ENCODE assay signal across 16 cellular contexts in the genomic region with DNA sequence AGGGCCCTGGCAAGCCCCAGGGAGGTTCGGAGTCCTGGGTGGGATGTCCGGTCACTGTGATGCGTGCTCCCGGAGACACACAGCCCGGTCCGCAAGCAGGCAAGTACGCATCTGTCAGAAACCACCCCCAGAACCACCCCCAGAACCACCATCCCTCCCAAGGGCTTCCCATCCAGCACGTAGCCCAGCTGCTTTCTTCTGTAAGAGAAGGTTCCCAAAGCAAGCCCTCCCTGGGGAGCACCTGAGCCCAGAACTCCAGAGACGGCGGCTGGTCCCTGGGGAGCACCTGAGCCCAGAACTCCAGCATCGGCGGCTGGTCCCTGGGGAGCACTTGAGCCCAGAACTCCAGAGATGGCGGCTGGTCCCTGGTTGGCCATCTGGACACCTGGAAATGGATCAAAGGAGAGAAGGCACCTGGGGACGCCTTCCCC. TPM values are rescaled to one million over a fixed set of nuclear protein-coding genes. Genes with fewer than 3 reads are reported as not detected.
DNase-seq lines count a peak whose midpoint lies in the region; ATAC-seq, FAIRE-seq and TF ChIP-seq lines count a peak whose summit lies in the region.
"Had no signal": no experiment of that assay in that cellular context is flagged by ENCODE, and none has a peak within 500 bp of the region (broad histone marks: within the 10 kb centered on the region; RNA-seq: fewer than 3 reads in every experiment).

No MANE protein-coding gene starts in this region.

- peaks cover 0 to 7% of the 10 kb centered on the region in 2 experiments; a peak in 1 of 3 replicates for H3K36me3 ChIP-seq in HEK293 (ENCODE audit: control insufficient read depth in 2 of 2, insufficient read depth in 1 of 2, low read length in 2 of 2)
- H3K36me3 ChIP-seq: upper lobe of right lung had no signal

- CTCF ChIA-PET in activated CD8-positive, alpha-beta memory T cell treated with anti-CD3 and anti-CD28 coated beads, Interleukin-2, amount 10 ng/mL, durations not matched to agents 7 days and 5 days (lab: Charles Lee): interaction anchor here (0.7 to 1.5 kb wide), 3 partner anchors 9 to 12 kb away, joined by 3 to 5 read pairs (median 3); no protein-coding TSS in a partner anchor
- CTCF ChIA-PET in HEK293 (lab: Yijun Ruan, JAX): interaction anchor here (0.7 kb wide), 1 partner anchor 25 kb away, joined by 3 read pairs; no protein-coding TSS in a partner anchor

- peaks cover 37% of the 10 kb centered on the region for H3K4me1 Mint-ChIP-seq in activated CD8-positive, alpha-beta memory T cell treated with anti-CD3 and anti-CD28 coated beads, Interleukin-2, amount 10 ng/mL, durations not matched to agents 7 days and 5 days
- peaks cover 36% of the 10 kb centered on the region for H3K4me1 Mint-ChIP-seq in activated naive CD8-positive, alpha-beta T cell treated with anti-CD3 and anti-CD28 coated beads for 36 hours
- H3K4me1 Mint-ChIP-seq in neural crest cell: peaks cover 21% of the 10 kb centered on the region

- TF ChIP-seq CTCF in HEK293 (tag by site-specific recombination; IDR thresholded peaks at IDR 0.05): no peak
- TF ChIP-seq CTCF in neural crest cell (conservative IDR thresholded peaks at IDR 0.05): no peak

- no peaks in the 10 kb centered on the region for H3K27me3 Mint-ChIP-seq in activated CD8-positive, alpha-beta memory T cell treated with anti-CD3 and anti-CD28 coated beads, Interleukin-2, amount 10 ng/mL, durations not matched to agents 7 days and 5 days
- no peaks in the 10 kb centered on the region for H3K27me3 Mint-ChIP-seq in activated naive CD8-positive, alpha-beta T cell treated with anti-CD3 and anti-CD28 coated beads for 36 hours
- H3K27me3 Mint-ChIP-seq in neural crest cell (ENCODE audit: low read depth): peaks cover 30% of the 10 kb centered on the region

- no peaks in the 10 kb centered on the region for H3K36me3 Mint-ChIP-seq in activated CD8-positive, alpha-beta memory T cell treated with anti-CD3 and anti-CD28 coated beads, Interleukin-2, amount 10 ng/mL, durations not matched to agents 7 days and 5 days
- H3K36me3 Mint-ChIP-seq in activated naive CD8-positive, alpha-beta T cell treated with anti-CD3 and anti-CD28 coated beads for 36 hours: peaks cover 2% of the 10 kb centered on the region
- no peaks in the 10 kb centered on the region for H3K36me3 Mint-ChIP-seq in neural crest cell (ENCODE audit: low read depth)

- POLR2A ChIA-PET in HEK293 (lab: Yijun Ruan, JAX): no interaction called here

- H3K27ac Mint-ChIP-seq in activated CD8-positive, alpha-beta memory T cell treated with anti-CD3 and anti-CD28 coated beads, Interleukin-2, amount 10 ng/mL, durations not matched to agents 7 days and 5 days: peak overlapping the region; percentile 95
- peak overlapping the region; percentile 82 for H3K27ac Mint-ChIP-seq in activated naive CD8-positive, alpha-beta T cell treated with anti-CD3 and anti-CD28 coated beads for 36 hours
- no peak overlapping the region for H3K27ac Mint-ChIP-seq in neural crest cell (ENCODE audit: unreplicated experiment)

- DNase-seq in activated CD8-positive, alpha-beta memory T cell treated with anti-CD3 and anti-CD28 coated beads, Interleukin-2, amount 10 ng/mL, durations not matched to agents 7 days and 5 days: no peak
- no peak for DNase-seq in activated CD8-positive, alpha-beta memory T cell treated with anti-CD3 and anti-CD28 coated beads, Interleukin-2, amount 50 U/mL, for 48 hours
- DNase-seq in activated naive CD8-positive, alpha-beta T cell treated with anti-CD3 and anti-CD28 coated beads for 36 hours: no peak
- no peak for DNase-seq in neural crest cell (ENCODE audit: low read depth, low spot score)
- no peak for DNase-seq in GM19239 (ENCODE audit: insufficient read length, low spot score)
- no peak for DNase-seq in amniotic stem cell (lab: John Stamatoyannopoulos, UW)
- DNase-seq in T-helper 9 cell: no peak
- DNase-seq: activated CD4-positive, alpha-beta T cell treated with anti-CD3 and anti-CD28 coated beads, Interleukin-2, amount 50 U/mL, for 1 hour; activated naive CD4-positive, alpha-beta T cell treated with anti-CD3 and anti-CD28 coated beads, Interleukin-2, amount 50 U/mL, for 16 hours; AML-193; central memory CD4-positive, alpha-beta T cell; SW 1271; upper lobe of right lung had no signal

- no peak overlapping the region for H3K4me3 Mint-ChIP-seq in activated CD8-positive, alpha-beta memory T cell treated with anti-CD3 and anti-CD28 coated beads, Interleukin-2, amount 10 ng/mL, durations not matched to agents 7 days and 5 days
- H3K4me3 Mint-ChIP-seq in activated naive CD8-positive, alpha-beta T cell treated with anti-CD3 and anti-CD28 coated beads for 36 hours: no peak overlapping the region
- H3K4me3 Mint-ChIP-seq in neural crest cell: peak overlapping the region; percentile 72

- H3K4me1 ChIP-seq in HEK293 (ENCODE audit: control insufficient read depth, insufficient read depth, low read length): peaks cover 3% of the 10 kb centered on the region; the same call in 1 of the 2 replicates

- ATAC-seq in activated CD8-positive, alpha-beta memory T cell treated with anti-CD3 and anti-CD28 coated beads, Interleukin-2, amount 10 ng/mL, durations not matched to agents 7 days and 5 days: no peak
- ATAC-seq: upper lobe of right lung had no signal

- no peaks in the 10 kb centered on the region for H3K9me3 ChIP-seq in HEK293 (ENCODE audit: control insufficient read depth, insufficient read depth, low read depth, low read length)
- H3K9me3 ChIP-seq: upper lobe of right lung had no signal

- H3K9me3 Mint-ChIP-seq in activated CD8-positive, alpha-beta memory T cell treated with anti-CD3 and anti-CD28 coated beads, Interleukin-2, amount 10 ng/mL, durations not matched to agents 7 days and 5 days (ENCODE audit: low read depth): no peaks in the 10 kb centered on the region
- H3K9me3 Mint-ChIP-seq in activated naive CD8-positive, alpha-beta T cell treated with anti-CD3 and anti-CD28 coated beads for 36 hours: no peaks in the 10 kb centered on the region
- no peaks in the 10 kb centered on the region for H3K9me3 Mint-ChIP-seq in neural crest cell

- H3K4me3 ChIP-seq in HEK293 (ENCODE audit: low read depth, low read length): no peak overlapping the region
- H3K4me3 ChIP-seq: upper lobe of right lung had no signal

- FAIRE-seq in GM19239 (lab: Jason Lieb, UNC): no peak
- FAIRE-seq: endothelial cell of umbilical vein, G401.6 had no signal

- no peak overlapping the region for H3K27ac ChIP-seq in HEK293 (ENCODE audit: extremely low read depth, low read depth, low read length)
- H3K27ac ChIP-seq: upper lobe of right lung had no signal

TF ChIP-seq in HEK293, 187 proteins besides CTCF, POLR2A, EP300 and RAD21:
- TF ChIP-seq SP2 (tag by site-specific recombination; IDR thresholded peaks at IDR 0.05) (no peak), ZNF791 (tag by site-specific recombination; IDR thresholded peaks at IDR 0.05) (no peak), ZNF600 (tag by site-specific recombination; IDR thresholded peaks at IDR 0.05) (0 out of 2 replicates have a peak, but pooled peaks have one; percentile 35), GLIS1 (tag by site-specific recombination; IDR thresholded peaks at IDR 0.05) (no peak), ZNF121 (tag by site-specific recombination; IDR thresholded peaks at IDR 0.05) (no peak), ZNF837 (tag by site-specific recombination; IDR thresholded peaks at IDR 0.05) (no peak), ZBTB7A (tag by site-specific recombination; IDR thresholded peaks at IDR 0.05; ENCODE audit: low read depth) (no peak), ZBTB20 (tag by site-specific recombination; IDR thresholded peaks at IDR 0.05) (no peak)

RNA-seq across cellular contexts. Expression of gene FBRSL1, which starts 2.6 kb away (rescaled TPM):
- total RNA-seq in activated CD8-positive, alpha-beta memory T cell treated with anti-CD3 and anti-CD28 coated beads, Interleukin-2, amount 10 ng/mL, durations not matched to agents 7 days and 5 days: 10 to 100 TPM; 48.1 to 48.6 TPM
- 10 to 100 TPM; 53.1 to 55.9 TPM for total RNA-seq in activated naive CD8-positive, alpha-beta T cell treated with anti-CD3 and anti-CD28 coated beads for 36 hours
- total RNA-seq in neural crest cell: 118 and 121 TPM in 2 replicates
